Comparison of ENCODE assay signal across 8 cellular contexts in genomic region chr1:167220537-167221125, GRCh38. TPM values are rescaled to one million over a fixed set of nuclear protein-coding genes. Genes with fewer than 3 reads are reported as not detected.
DNase-seq lines count a peak whose midpoint lies in the region; ATAC-seq, FAIRE-seq and TF ChIP-seq lines count a peak whose summit lies in the region.

TSS of gene POU2F1 (plus strand) at chr1:167220886. CDS start at chr1:167220898, 12 bp downstream.

- peaks cover 14% of the 10 kb centered on the region for H3K4me1 Mint-ChIP-seq in astrocyte (ENCODE audit: low read depth, unreplicated experiment)

- H3K79me2 ChIP-seq in astrocyte (ENCODE audit: insufficient read depth, low read length) = peaks cover 36% of the 10 kb centered on the region

- peak within 1 kb of the TSS; percentile 87 for H3K9ac ChIP-seq in astrocyte (ENCODE audit: low read length)
- H3K9ac ChIP-seq in rectal smooth muscle tissue (ENCODE audit: low read length) = peak within 1 kb of the TSS; percentile 66

- no peaks in the 10 kb centered on the region for H3K9me3 ChIP-seq in astrocyte (ENCODE audit: insufficient read depth, low read depth, low read length)
- H3K9me3 ChIP-seq in aorta (ENCODE audit: control insufficient read depth, low read length) = no peaks in the 10 kb centered on the region

- H3K27ac ChIP-seq in astrocyte (ENCODE audit: low read depth, low read length) (peak within 1 kb of the TSS; percentile 68), rectal smooth muscle tissue (ENCODE audit: low read depth, low read length) (peak within 1 kb of the TSS; percentile 93), aorta (ENCODE audit: low read depth in 1 of 2, low read length in 2 of 2) (peak within 1 kb of the TSS; percentile 76 to 89)

- FAIRE-seq in astrocyte (lab: Jason Lieb, UNC) = no peak

- H3K36me3 ChIP-seq in astrocyte (ENCODE audit: insufficient read depth, low read length) (no peaks in the 10 kb centered on the region), rectal smooth muscle tissue (ENCODE audit: control insufficient read depth, insufficient read depth, low read length) (no peaks in the 10 kb centered on the region), aorta (ENCODE audit: control insufficient read depth in 1 of 2, insufficient read depth in 2 of 2, low read length in 1 of 2) (no peaks in the 10 kb centered on the region)

- DNase-seq in NCI-H1930 (lab: John Stamatoyannopoulos, UW) = peak; percentile 98 to 99
- DNase-seq in T-helper 22 cell (ENCODE audit: low read depth) = peak; percentile 98
- DNase-seq in astrocyte (ENCODE audit: low read depth) = peak; percentile 80
- peak; percentile 89 for DNase-seq in hepatic stellate cell (ENCODE audit: low spot score)
- DNase-seq in aorta = peak; percentile 99 to 100

- H3K4me3 Mint-ChIP-seq in astrocyte (ENCODE audit: unreplicated experiment) = peak within 1 kb of the TSS; percentile 95

- H3K27ac Mint-ChIP-seq in astrocyte (ENCODE audit: unreplicated experiment) = peak within 1 kb of the TSS; percentile 83

- peak within 1 kb of the TSS; percentile 95 for H3K4me2 ChIP-seq in astrocyte (ENCODE audit: low read length)

- 0% methylated on average over 51 to 53 of the region's 53 CpGs for WGBS in aorta, 2 donors

- ATAC-seq in GM18505 (IDR thresholded peaks at IDR 0.05; ENCODE audit: unreplicated experiment) (peak; percentile 55), HG02973 (IDR thresholded peaks at IDR 0.05; ENCODE audit: unreplicated experiment) (peak; percentile 52), aorta (ENCODE audit: low FRiP score) (peak; percentile 99)

- peaks cover 16% of the 10 kb centered on the region for H4K20me1 ChIP-seq in astrocyte (ENCODE audit: insufficient read depth, low read length)

- H3K27me3 ChIP-seq in astrocyte (ENCODE audit: insufficient read depth, low read length) (no peaks in the 10 kb centered on the region), rectal smooth muscle tissue (ENCODE audit: control insufficient read depth, insufficient read depth, low read length) (no peaks in the 10 kb centered on the region), aorta (ENCODE audit: control insufficient read depth in 1 of 2, insufficient read depth in 2 of 2, low read length in 1 of 2) (no peaks in the 10 kb centered on the region)

- H3K4me1 ChIP-seq in astrocyte (ENCODE audit: insufficient read depth, low read length) (peaks cover 8% of the 10 kb centered on the region), rectal smooth muscle tissue (ENCODE audit: control insufficient read depth, insufficient read depth, low read length) (peaks cover 18% of the 10 kb centered on the region), aorta (ENCODE audit: control insufficient read depth in 1 of 2, insufficient read depth in 2 of 2, low read length in 2 of 2) (no peaks in the 10 kb centered on the region)

- H3K9me3 Mint-ChIP-seq in astrocyte (ENCODE audit: unreplicated experiment) = no peaks in the 10 kb centered on the region

- H3K36me3 Mint-ChIP-seq in astrocyte (ENCODE audit: low read depth, unreplicated experiment) = no peaks in the 10 kb centered on the region

- peak; percentile 28 for TF ChIP-seq CTCF in astrocyte (IDR thresholded peaks at IDR 0.05; ENCODE audit: insufficient read depth, low read depth, low read length)

- intact Hi-C loops in aorta (cut with DNase I) = no loop called here

- H3K4me3 ChIP-seq in astrocyte (ENCODE audit: insufficient read depth, low read depth, low read length) (peak within 1 kb of the TSS; percentile 96), rectal smooth muscle tissue (ENCODE audit: low read length) (peak within 1 kb of the TSS; percentile 84), aorta (ENCODE audit: low read length in 2 of 2) (peak within 1 kb of the TSS; percentile 85 to 100)

- peak; percentile 81 for TF ChIP-seq POLR2A in GM18505 (IDR thresholded peaks at IDR 0.05; ENCODE audit: borderline replicate concordance, extremely low read depth, insufficient read depth, insufficient read length)

- peak within 1 kb of the TSS; percentile 100 for H2AFZ ChIP-seq in astrocyte (ENCODE audit: low read depth, low read length)

- H3K27me3 Mint-ChIP-seq in astrocyte (ENCODE audit: low read depth, unreplicated experiment) = no peaks in the 10 kb centered on the region

RNA-seq across cellular contexts. Expression of gene POU2F1, which starts in this region (rescaled TPM):
- total RNA-seq in astrocyte (21.5 and 21.7 TPM in 2 replicates), aorta (10 to 100 TPM; 25.0 to 28.6 TPM)
- 1 to 10 TPM; 1.1 to 2.4 TPM for polyA plus RNA-seq in aorta

Comparison
In these comparisons a context has a peak if more than half of its experiments do, and no peak if none do; other contexts are left out.
1. Peak in every context shown above with its lines: DNase-seq, ATAC-seq, H3K4me3 ChIP-seq and H3K27ac ChIP-seq.